ENCODE assay signal across 16 cellular contexts in genomic region chr15:76533995-76534394, GRCh38.
"Had no signal": no experiment of that assay in that cellular context is flagged by ENCODE, and none has a peak within 500 bp of the region (broad histone marks: within the 10 kb centered on the region; RNA-seq: fewer than 3 reads in every experiment).

No MANE protein-coding gene starts in this region.

- H3K36me3 Mint-ChIP-seq: activated naive CD8-positive, alpha-beta T cell treated with anti-CD3 and anti-CD28 coated beads, Interleukin-2, amount 10 ng/mL, durations not matched to agents 7 days and 5 days had no signal

- H3K27me3 Mint-ChIP-seq: activated naive CD8-positive, alpha-beta T cell treated with anti-CD3 and anti-CD28 coated beads, Interleukin-2, amount 10 ng/mL, durations not matched to agents 7 days and 5 days; dendritic cell treated with granulocyte-macrophage colony-stimulating factor and Interleukin-4, amounts not matched to agents 40 ng/mL and 50 ng/mL, for 4 days; effector memory CD8-positive, alpha-beta T cell; memory B cell; naive thymus-derived CD8-positive, alpha-beta T cell; stimulated activated naive CD8-positive, alpha-beta T cell treated with anti-CD3 and anti-CD28 coated beads, Interleukin-15, amount 100 ng/mL, for 72 hours had no signal

- H3K9me3 Mint-ChIP-seq: dendritic cell treated with granulocyte-macrophage colony-stimulating factor and Interleukin-4, amounts not matched to agents 40 ng/mL and 50 ng/mL, for 4 days; effector memory CD8-positive, alpha-beta T cell; memory B cell; stimulated activated naive CD8-positive, alpha-beta T cell treated with anti-CD3 and anti-CD28 coated beads, Interleukin-15, amount 100 ng/mL, for 72 hours had no signal

- H3K9me3 ChIP-seq: left ventricle myocardium inferior, upper lobe of left lung had no signal

- FAIRE-seq: keratinocyte had no signal

- DNase-seq: activated CD4-positive, alpha-beta T cell treated with anti-CD3 and anti-CD28 coated beads for 1 hour; activated CD4-positive, alpha-beta T cell treated with anti-CD3 and anti-CD28 coated beads, Interleukin-2, amount 50 U/mL, for 4 hours; activated naive CD4-positive, alpha-beta T cell; activated naive CD8-positive, alpha-beta T cell treated with anti-CD3 and anti-CD28 coated beads, Interleukin-2, amount 10 ng/mL, durations not matched to agents 7 days and 5 days; activated T-cell treated with anti-CD3 and anti-CD28 coated beads for 4 hours; anterior cingulate cortex; effector memory CD8-positive, alpha-beta T cell; left ventricle myocardium inferior; naive thymus-derived CD8-positive, alpha-beta T cell; stimulated activated naive CD8-positive, alpha-beta T cell treated with anti-CD3 and anti-CD28 coated beads, Interleukin-15, amount 100 ng/mL, for 72 hours; upper lobe of left lung had no signal

- H3K36me3 ChIP-seq: upper lobe of left lung had no signal

- H3K27ac ChIP-seq: left ventricle myocardium inferior, upper lobe of left lung, VCaP had no signal

- H3K4me1 ChIP-seq: left ventricle myocardium inferior had no signal

- ATAC-seq: effector memory CD8-positive, alpha-beta T cell; naive thymus-derived CD8-positive, alpha-beta T cell; stimulated activated naive CD8-positive, alpha-beta T cell treated with anti-CD3 and anti-CD28 coated beads, Interleukin-15, amount 100 ng/mL, for 72 hours had no signal

- H3K4me3 ChIP-seq: left ventricle myocardium inferior, smooth muscle cell, upper lobe of left lung had no signal

- H3K4me3 Mint-ChIP-seq: activated naive CD8-positive, alpha-beta T cell treated with anti-CD3 and anti-CD28 coated beads, Interleukin-2, amount 10 ng/mL, durations not matched to agents 7 days and 5 days; dendritic cell treated with granulocyte-macrophage colony-stimulating factor and Interleukin-4, amounts not matched to agents 40 ng/mL and 50 ng/mL, for 4 days; effector memory CD8-positive, alpha-beta T cell; memory B cell; naive thymus-derived CD8-positive, alpha-beta T cell; stimulated activated naive CD8-positive, alpha-beta T cell treated with anti-CD3 and anti-CD28 coated beads, Interleukin-15, amount 100 ng/mL, for 72 hours had no signal

- H3K4me1 Mint-ChIP-seq: activated naive CD8-positive, alpha-beta T cell treated with anti-CD3 and anti-CD28 coated beads, Interleukin-2, amount 10 ng/mL, durations not matched to agents 7 days and 5 days; naive thymus-derived CD8-positive, alpha-beta T cell; stimulated activated naive CD8-positive, alpha-beta T cell treated with anti-CD3 and anti-CD28 coated beads, Interleukin-15, amount 100 ng/mL, for 72 hours had no signal

- H3K27me3 ChIP-seq: upper lobe of left lung had no signal

- H3K27ac Mint-ChIP-seq: activated naive CD8-positive, alpha-beta T cell treated with anti-CD3 and anti-CD28 coated beads, Interleukin-2, amount 10 ng/mL, durations not matched to agents 7 days and 5 days; dendritic cell treated with granulocyte-macrophage colony-stimulating factor and Interleukin-4, amounts not matched to agents 40 ng/mL and 50 ng/mL, for 4 days; effector memory CD8-positive, alpha-beta T cell; memory B cell; naive thymus-derived CD8-positive, alpha-beta T cell; stimulated activated naive CD8-positive, alpha-beta T cell treated with anti-CD3 and anti-CD28 coated beads, Interleukin-15, amount 100 ng/mL, for 72 hours had no signal

- H3K4me2 ChIP-seq: smooth muscle cell had no signal
